Comparison of ENCODE assay signal across 9 cellular contexts in the genomic region with DNA sequence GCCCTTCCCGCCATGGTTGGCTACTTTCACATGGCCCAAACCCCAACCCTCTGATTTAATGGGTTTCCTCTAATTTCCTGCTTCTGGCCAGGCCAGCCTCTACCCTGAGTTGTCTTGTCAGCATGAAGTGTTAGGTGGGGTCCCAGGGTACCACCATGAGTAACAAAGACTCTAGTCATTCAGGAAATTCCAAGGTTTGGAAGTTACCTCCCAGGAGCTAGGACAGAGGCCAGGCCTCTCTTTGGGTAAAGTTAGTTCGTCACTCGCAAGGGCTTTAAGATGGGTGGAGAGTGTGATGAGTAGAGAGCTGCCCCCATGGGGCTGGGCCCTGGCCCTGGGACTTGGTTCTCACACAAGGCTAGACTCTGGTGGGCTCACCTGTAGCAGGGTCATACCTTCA. TPM values are rescaled to one million over a fixed set of nuclear protein-coding genes. Genes with fewer than 3 reads are reported as not detected.
DNase-seq lines count a peak whose midpoint lies in the region; ATAC-seq, FAIRE-seq and TF ChIP-seq lines count a peak whose summit lies in the region.
"Had no signal": no experiment of that assay in that cellular context is flagged by ENCODE, and none has a peak within 500 bp of the region (broad histone marks: within the 10 kb centered on the region; RNA-seq: fewer than 3 reads in every experiment).

No MANE protein-coding gene starts in this region.

- no peak overlapping the region for H3K4me3 Mint-ChIP-seq in activated naive CD4-positive, alpha-beta T cell treated with anti-CD3 and anti-CD28 coated beads for 36 hours
- no peak overlapping the region for H3K4me3 Mint-ChIP-seq in activated naive CD4-positive, alpha-beta T cell treated with anti-CD3 and anti-CD28 coated beads, Interleukin-2, amount 10 ng/mL, durations not matched to agents 7 days and 5 days
- H3K4me3 Mint-ChIP-seq in H9, result no peak overlapping the region

- TF ChIP-seq CTCF in keratinocyte (optimal IDR thresholded peaks at IDR 0.05 in 1 of 3, IDR thresholded peaks at IDR 0.05 in 1 of 3, conservative IDR thresholded peaks at IDR 0.05 in 1 of 3; ENCODE audit: extremely low read depth in 1 of 3, insufficient read depth in 2 of 3, low read length in 3 of 3) (no peak), upper lobe of left lung (IDR thresholded peaks at IDR 0.05) (no peak), H9 (conservative IDR thresholded peaks at IDR 0.05) (no peak), Peyer's patch (IDR thresholded peaks at IDR 0.05) (no peak)

- no peak overlapping the region for H2AK5ac ChIP-seq in H9 (ENCODE audit: insufficient read length, low read length)

- WGBS in upper lobe of left lung, 2 donors, result 88 to 100% methylated on average over 3 of the region's 3 CpGs
- WGBS in H9 (ENCODE audit: extremely low coverage, insufficient read length, low lambda C conversion rate), result no CpG with 5 or more reads among the region's 3 CpGs

- H3K27me3 ChIP-seq in adipocyte (replicated peaks; ENCODE audit: control insufficient read depth, insufficient read depth, low read length) (no peaks in the 10 kb centered on the region), keratinocyte (ENCODE audit: control insufficient read depth, extremely low read depth, insufficient read depth, low read length) (no peaks in the 10 kb centered on the region), upper lobe of left lung (no peaks in the 10 kb centered on the region), H9 (ENCODE audit: insufficient read depth, low read length) (no peaks in the 10 kb centered on the region), Peyer's patch (no peaks in the 10 kb centered on the region)

- no peak for DNase-seq in activated naive CD4-positive, alpha-beta T cell treated with anti-CD3 and anti-CD28 coated beads for 36 hours
- no peak for DNase-seq in activated naive CD4-positive, alpha-beta T cell treated with anti-CD3 and anti-CD28 coated beads, Interleukin-2, amount 10 ng/mL, durations not matched to agents 7 days and 5 days
- DNase-seq in adipocyte (ENCODE audit: low read depth), result peak; percentile 4
- DNase-seq in keratinocyte (ENCODE audit: low read depth, low spot score), result no peak
- no peak for DNase-seq in upper lobe of left lung
- DNase-seq in H9, result no peak
- DNase-seq in Peyer's patch, result no peak
- DNase-seq: AML-193 had no signal

- H3K4ac ChIP-seq in H9 (ENCODE audit: low read depth, low read length), result no peak overlapping the region

- no peaks in the 10 kb centered on the region for H3K23me2 ChIP-seq in H9 (ENCODE audit: insufficient read length, low read depth, low read length, poor library complexity, severe bottlenecking)

- no peak overlapping the region for H3K18ac ChIP-seq in H9 (ENCODE audit: insufficient read length, low read depth, low read length)

- peaks cover 73% of the 10 kb centered on the region for H3K36me3 ChIP-seq in adipocyte (ENCODE audit: control insufficient read depth, insufficient read depth, low read length, severe bottlenecking)
- H3K36me3 ChIP-seq in keratinocyte (ENCODE audit: control insufficient read depth in 2 of 2, extremely low read depth in 1 of 2, insufficient read depth in 2 of 2, low read length in 2 of 2), result peaks cover 40 to 51% of the 10 kb centered on the region in 2 experiments
- H3K36me3 ChIP-seq in upper lobe of left lung, result peaks cover 22 to 94% (median 70%) of the 10 kb centered on the region in 4 donors
- peaks cover 0 to 87% (median 0%) of the 10 kb centered on the region in 3 donors for H3K36me3 ChIP-seq in Peyer's patch

- H3K36me3 Mint-ChIP-seq in activated naive CD4-positive, alpha-beta T cell treated with anti-CD3 and anti-CD28 coated beads for 36 hours (ENCODE audit: low read depth), result peaks cover 27% of the 10 kb centered on the region
- peaks cover 60% of the 10 kb centered on the region for H3K36me3 Mint-ChIP-seq in activated naive CD4-positive, alpha-beta T cell treated with anti-CD3 and anti-CD28 coated beads, Interleukin-2, amount 10 ng/mL, durations not matched to agents 7 days and 5 days
- peaks cover 28 to 69% (median 62%) of the 10 kb centered on the region in 3 experiments for H3K36me3 Mint-ChIP-seq in H9 (ENCODE audit: insufficient read depth in 1 of 3, low read depth in 3 of 3)

- H2BK5ac ChIP-seq in H9 (ENCODE audit: insufficient read length, low read length), result no peak overlapping the region

- no peaks in the 10 kb centered on the region for H3K79me2 ChIP-seq in keratinocyte (ENCODE audit: control insufficient read depth, insufficient read depth, low read length)
- H3K79me2 ChIP-seq in H9 (ENCODE audit: insufficient read depth, low read length), result no peaks in the 10 kb centered on the region

- no peak for TF ChIP-seq EP300 in upper lobe of left lung (IDR thresholded peaks at IDR 0.05)

- H3K27ac ChIP-seq in keratinocyte (ENCODE audit: control insufficient read depth, insufficient read depth, low read length), result peak overlapping the region; percentile 92
- H3K27ac ChIP-seq in upper lobe of left lung, result peak overlapping the region; percentile 14 to 76 (median 38)
- H3K27ac ChIP-seq in H9 (ENCODE audit: insufficient read length, low read depth, low read length), result no peak overlapping the region
- no peak overlapping the region for H3K27ac ChIP-seq in Peyer's patch

- no peak overlapping the region for H3K14ac ChIP-seq in H9 (ENCODE audit: insufficient read depth, low read length)

- CTCF ChIA-PET in activated naive CD4-positive, alpha-beta T cell treated with anti-CD3 and anti-CD28 coated beads for 36 hours (lab: Charles Lee), result no interaction called here
- CTCF ChIA-PET in activated naive CD4-positive, alpha-beta T cell treated with anti-CD3 and anti-CD28 coated beads, Interleukin-2, amount 10 ng/mL, durations not matched to agents 7 days and 5 days (lab: Charles Lee), result interaction anchor here (0.6 to 3.3 kb wide), 2 partner anchors 9 to 1093 kb away, joined by 3 to 14 read pairs; no protein-coding TSS in a partner anchor

- H3T11ph ChIP-seq in H9 (ENCODE audit: low read length), result no peak overlapping the region

- H4K20me1 ChIP-seq in keratinocyte (ENCODE audit: control insufficient read depth, extremely low read depth, insufficient read depth, low read length) (peaks cover 6% of the 10 kb centered on the region), H9 (ENCODE audit: control insufficient read depth, insufficient read depth, insufficient read length) (no peaks in the 10 kb centered on the region)

- dilution Hi-C loops in keratinocyte (cut with MboI; ENCODE audit: extremely low pct_ligation_motif_present, low sequenced_read_pairs), result no loop called here

- H2BK20ac ChIP-seq in H9 (ENCODE audit: low read depth, low read length, poor library complexity, severe bottlenecking), result no peak overlapping the region

- no peaks in the 10 kb centered on the region for H3K9me3 Mint-ChIP-seq in activated naive CD4-positive, alpha-beta T cell treated with anti-CD3 and anti-CD28 coated beads for 36 hours
- no peaks in the 10 kb centered on the region for H3K9me3 Mint-ChIP-seq in activated naive CD4-positive, alpha-beta T cell treated with anti-CD3 and anti-CD28 coated beads, Interleukin-2, amount 10 ng/mL, durations not matched to agents 7 days and 5 days
- H3K9me3 Mint-ChIP-seq in H9, result no peaks in the 10 kb centered on the region

- peak; percentile 39 for FAIRE-seq in keratinocyte (lab: Jason Lieb, UNC)

- H4K5ac ChIP-seq in H9 (ENCODE audit: insufficient read length, low read depth, low read length), result no peak overlapping the region

- no peak overlapping the region for H4K91ac ChIP-seq in H9 (ENCODE audit: insufficient read length, low read depth, low read length)

- peak overlapping the region; percentile 37 for H3K27ac Mint-ChIP-seq in activated naive CD4-positive, alpha-beta T cell treated with anti-CD3 and anti-CD28 coated beads for 36 hours
- no peak overlapping the region for H3K27ac Mint-ChIP-seq in activated naive CD4-positive, alpha-beta T cell treated with anti-CD3 and anti-CD28 coated beads, Interleukin-2, amount 10 ng/mL, durations not matched to agents 7 days and 5 days
- H3K27ac Mint-ChIP-seq in H9, result peak overlapping the region in 1 of 3 experiments; percentile 70; a peak in 1 of 7 replicates

- H3K9me3 ChIP-seq in adipocyte (ENCODE audit: control insufficient read depth, low read length) (no peaks in the 10 kb centered on the region), keratinocyte (ENCODE audit: control insufficient read depth, low read depth, low read length) (no peaks in the 10 kb centered on the region), upper lobe of left lung (no peaks in the 10 kb centered on the region), H9 (ENCODE audit: control insufficient read depth, low read depth, low read length) (no peaks in the 10 kb centered on the region), Peyer's patch (no peaks in the 10 kb centered on the region)

- intact Hi-C loops in activated naive CD4-positive, alpha-beta T cell treated with anti-CD3 and anti-CD28 coated beads for 36 hours (cut with micrococcal nuclease), result loop anchor here (2.0 kb wide), 1 partner anchor 85 kb away; a partner anchor contains a TSS

- no peak overlapping the region for H2BK120ac ChIP-seq in H9 (ENCODE audit: low read depth, low read length, poor library complexity, severe bottlenecking)

- H3K23ac ChIP-seq in H9 (ENCODE audit: insufficient read length, low read depth, low read length), result no peak overlapping the region

- peaks cover 49% of the 10 kb centered on the region for H3K4me1 Mint-ChIP-seq in activated naive CD4-positive, alpha-beta T cell treated with anti-CD3 and anti-CD28 coated beads for 36 hours (ENCODE audit: low read depth)
- H3K4me1 Mint-ChIP-seq in activated naive CD4-positive, alpha-beta T cell treated with anti-CD3 and anti-CD28 coated beads, Interleukin-2, amount 10 ng/mL, durations not matched to agents 7 days and 5 days, result peaks cover 59% of the 10 kb centered on the region
- no peaks in the 10 kb centered on the region for H3K4me1 Mint-ChIP-seq in H9

- no peak overlapping the region for H2BK15ac ChIP-seq in H9 (ENCODE audit: low read depth, low read length)

- H2AFZ ChIP-seq in keratinocyte (ENCODE audit: control insufficient read depth, low read length) (no peak overlapping the region), H9 (ENCODE audit: low read length) (no peak overlapping the region)

- ATAC-seq in upper lobe of left lung (ENCODE audit: low FRiP score in 2 of 2) (peak in 1 of 2 donors; percentile 1), GM21381 (IDR thresholded peaks at IDR 0.05; ENCODE audit: unreplicated experiment) (no peak)

- no peak overlapping the region for H2BK12ac ChIP-seq in H9 (ENCODE audit: insufficient read length, low read depth, low read length)

- H3K9ac ChIP-seq in adipocyte (ENCODE audit: low read length) (peak overlapping the region; percentile 70), keratinocyte (ENCODE audit: control insufficient read depth, extremely low read depth, insufficient read depth, low read length) (peak overlapping the region; percentile 60), H9 (ENCODE audit: extremely low read depth, insufficient read length, low read length) (no peak overlapping the region)

- H4K8ac ChIP-seq in H9 (replicated peaks; ENCODE audit: insufficient read length, low read depth, low read length), result no peak overlapping the region

- H3K27me3 Mint-ChIP-seq in activated naive CD4-positive, alpha-beta T cell treated with anti-CD3 and anti-CD28 coated beads for 36 hours (ENCODE audit: low read depth), result no peaks in the 10 kb centered on the region
- H3K27me3 Mint-ChIP-seq in activated naive CD4-positive, alpha-beta T cell treated with anti-CD3 and anti-CD28 coated beads, Interleukin-2, amount 10 ng/mL, durations not matched to agents 7 days and 5 days, result no peaks in the 10 kb centered on the region
- no peaks in the 10 kb centered on the region for H3K27me3 Mint-ChIP-seq in H9 (ENCODE audit: low read depth)

- H3K4me1 ChIP-seq in adipocyte (ENCODE audit: control insufficient read depth, insufficient read depth, low read length) (peaks cover 65% of the 10 kb centered on the region), keratinocyte (ENCODE audit: control insufficient read depth, extremely low read depth, insufficient read depth, low read length) (peaks cover 54% of the 10 kb centered on the region), upper lobe of left lung (peaks cover 12 to 21% (median 18%) of the 10 kb centered on the region in 4 donors), H9 (ENCODE audit: insufficient read depth, low read length) (no peaks in the 10 kb centered on the region), Peyer's patch (no peaks in the 10 kb centered on the region)

- TF ChIP-seq POLR2A in upper lobe of left lung (IDR thresholded peaks at IDR 0.05) (no peak), Peyer's patch (IDR thresholded peaks at IDR 0.05) (no peak)

- H3K4me3 ChIP-seq in adipocyte (ENCODE audit: low read length), result peak overlapping the region; percentile 59
- peak overlapping the region in 2 of 3 experiments; percentile 12 to 18 for H3K4me3 ChIP-seq in keratinocyte (ENCODE audit: control insufficient read depth in 2 of 3, extremely low read depth in 1 of 3, insufficient read depth in 2 of 3, low read depth in 1 of 3, low read length in 3 of 3)
- no peak overlapping the region for H3K4me3 ChIP-seq in upper lobe of left lung
- no peak overlapping the region for H3K4me3 ChIP-seq in Peyer's patch

- no peak overlapping the region for H3K56ac ChIP-seq in H9 (ENCODE audit: insufficient read length, low read depth, low read length)

- peak overlapping the region; percentile 65 for H3K4me2 ChIP-seq in keratinocyte (ENCODE audit: control insufficient read depth, extremely low read depth, insufficient read depth, low read depth, low read length)
- no peak overlapping the region for H3K4me2 ChIP-seq in H9 (ENCODE audit: insufficient read depth, insufficient read length, low read length)

- no peaks in the 10 kb centered on the region for H3K79me1 ChIP-seq in H9 (ENCODE audit: insufficient read depth, low read depth, low read length, poor library complexity, severe bottlenecking)

- H3K9me1 ChIP-seq in keratinocyte (ENCODE audit: control insufficient read depth, extremely low read depth, insufficient read depth, low read length), result peaks cover 7% of the 10 kb centered on the region

RNA-seq across cellular contexts. Expression of a gene that starts 54.6 kb away (rescaled TPM):
- 1 to 10 TPM; 5.3 to 5.4 TPM for total RNA-seq in activated naive CD4-positive, alpha-beta T cell treated with anti-CD3 and anti-CD28 coated beads for 36 hours
- polyA plus RNA-seq in keratinocyte, result 0.99 to 1.6 TPM (median 1.2 TPM) in 3 replicates
- 0.27 TPM for polyA plus RNA-seq in keratinocyte (2011; ENCODE audit: low read depth)
- 0.98 and 1.1 TPM in 2 replicates for polyA plus RNA-seq in keratinocyte (2011; cell fraction: cytosol; rRNA removed)
- polyA plus RNA-seq in keratinocyte (2011; cell fraction: nucleus; rRNA removed), result 1.5 and 1.7 TPM in 2 replicates
- polyA plus RNA-seq in keratinocyte (2012; ENCODE audit: low replicate concordance), result 1.2 and 2.7 TPM in 2 replicates
- polyA minus RNA-seq in keratinocyte, result 0.59 to 1.6 TPM (median 0.82 TPM) in 3 replicates
- polyA minus RNA-seq in keratinocyte (2011; cell fraction: cytosol; rRNA and poly(A)+ RNA removed), result 0.77 TPM
- polyA minus RNA-seq in keratinocyte (2011; cell fraction: nucleus; rRNA and poly(A)+ RNA removed), result 0.70 and 0.74 TPM in 2 replicates
- 1 to 10 TPM; 2.3 to 5.0 (median 3.4) TPM for total RNA-seq in upper lobe of left lung
- 0.09 TPM in 1 of 2 replicates, not detected in the other for total RNA-seq in H9 (2021)
- 1 to 10 TPM in 2 of 4 donors, not detected in 2; 1.6 to 3.5 TPM for total RNA-seq in Peyer's patch

Comparison
In these comparisons a context has a peak if more than half of its experiments do, and no peak if none do; other contexts are left out.
1. H3K4me3 ChIP-seq: peak in adipocyte (single experiment) and keratinocyte (2 of 3); none in upper lobe of left lung (0 of 4) and Peyer's patch (0 of 4).
2. H3K27ac ChIP-seq: peak in keratinocyte (single experiment) and upper lobe of left lung (4 of 4); none in H9 (single experiment) and Peyer's patch (0 of 4).